Comparison of ENCODE assay signal across 3 cellular contexts in genomic region chr9:15361737-15362136, GRCh38.
TF ChIP-seq lines count a peak whose summit lies in the region.

No MANE protein-coding gene starts in this region.

TF ChIP-seq in HCT116, 20 proteins besides CTCF, POLR2A, EP300 and RAD21:
- TF ChIP-seq EZH2phosphoT487 (IDR thresholded peaks at IDR 0.05; ENCODE audit: borderline replicate concordance) = no peak
- TF ChIP-seq ELF1 (IDR thresholded peaks at IDR 0.05; ENCODE audit: borderline replicate concordance, low read depth) = no peak
- TF ChIP-seq ATF3 (IDR thresholded peaks at IDR 0.05) = no peak
- no peak for TF ChIP-seq JUND (IDR thresholded peaks at IDR 0.05)
- no peak for TF ChIP-seq ZBTB33 (IDR thresholded peaks at IDR 0.05; ENCODE audit: extremely low read depth, insufficient replicate concordance, low read length)
- no peak for TF ChIP-seq ZFX (IDR thresholded peaks at IDR 0.05)
- TF ChIP-seq SP1 (IDR thresholded peaks at IDR 0.05; ENCODE audit: low read depth) = no peak

TF ChIP-seq in IMR-90, 13 proteins besides CTCF, POLR2A, EP300 and RAD21:
- TF ChIP-seq RFX5 (IDR thresholded peaks at IDR 0.05; ENCODE audit: low read depth, low read length) (no peak), MAZ (IDR thresholded peaks at IDR 0.05; ENCODE audit: borderline replicate concordance, low read depth, low read length) (no peak), CEBPB (IDR thresholded peaks at IDR 0.05; ENCODE audit: low read depth, low read length) (peak; percentile 40; the same call in 1 of the 2 replicates)
TF ChIP-seq in IMR-90: peak in this region for 1.

TF ChIP-seq in HEK293T, 16 proteins besides CTCF, POLR2A, EP300 and RAD21:
- TF ChIP-seq L3MBTL2 (conservative IDR thresholded peaks at IDR 0.05) = no peak
- no peak for TF ChIP-seq ZNF384 (IDR thresholded peaks at IDR 0.05)
- no peak for TF ChIP-seq SP1 (IDR thresholded peaks at IDR 0.05)
- no peak for TF ChIP-seq FOXK2 (IDR thresholded peaks at IDR 0.05)
TF ChIP-seq in HEK293T: peak in this region for 0.
